In the genomic region with DNA sequence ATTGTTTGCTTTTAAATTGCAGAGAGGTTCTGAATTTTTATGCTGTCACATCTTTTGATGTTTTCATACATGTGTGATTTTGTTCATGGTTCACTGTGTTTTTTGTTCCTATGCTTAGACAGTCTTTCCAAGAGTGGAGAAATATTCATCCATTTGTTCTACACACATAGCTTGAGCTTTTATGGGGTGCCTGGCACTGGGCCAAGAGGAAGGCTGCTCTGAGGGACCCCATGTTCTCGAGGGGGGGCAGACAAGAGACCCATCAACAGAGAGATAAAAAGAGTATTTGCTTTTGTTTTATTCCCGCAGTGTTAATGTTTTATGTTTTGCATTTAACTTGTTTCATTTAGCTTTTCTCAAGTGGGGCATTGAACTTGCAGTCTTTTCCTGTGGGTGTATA, we compare ENCODE assay signal across 20 cellular contexts. TPM values are rescaled to one million over a fixed set of nuclear protein-coding genes. Genes with fewer than 3 reads are reported as not detected.
A peak's percentile ranks its signal among the peaks of the same experiment; 100 is the strongest.
DNase-seq lines count a peak whose midpoint lies in the region; ATAC-seq and TF ChIP-seq lines count a peak whose summit lies in the region.
"Had no signal": no experiment of that assay in that cellular context is flagged by ENCODE, and none has a peak within 500 bp of the region (broad histone marks: within the 10 kb centered on the region; RNA-seq: fewer than 3 reads in every experiment).

No MANE protein-coding gene starts in this region.

- H3K9ac ChIP-seq in BLaER1 treated with 17β-estradiol and CSF1 and Interleukin-3, amounts not matched to agents 10 nM and 100 nM, result peak overlapping the region in 2 of 11 experiments; percentile 6 to 31; a peak in 1 of 22 replicates

- DNase-seq in DMS153 (lab: John Stamatoyannopoulos, UW) (peak; percentile 2), left colon (no peak), osteocyte (ENCODE audit: extremely low spot score, unreplicated experiment) (no peak)
- no peak for DNase-seq in activated CD8-positive, alpha-beta T cell treated with anti-CD3 and anti-CD28 coated beads, Interleukin-2, amount 10 ng/mL, durations not matched to agents 7 days and 5 days
- DNase-seq in activated CD4-positive, alpha-beta memory T cell treated with anti-CD3 and anti-CD28 coated beads for 36 hours, result no peak
- DNase-seq: activated CD4-positive, alpha-beta T cell treated with anti-CD3 and anti-CD28 coated beads, Interleukin-2, amount 10 ng/mL, durations not matched to agents 7 days and 5 days; activated naive CD4-positive, alpha-beta T cell; Caco-2; effector memory CD8-positive, alpha-beta T cell; esophagus squamous epithelium; HCEC 1CT; kidney glomerular epithelial cell; mesenchymal stem cell; natural killer cell; posterior cingulate gyrus; Right ventricle myocardium superior; stomach; upper lobe of left lung had no signal

- peaks cover 0 to 22% (median 9%) of the 10 kb centered on the region in 11 experiments; a peak in 10 of 22 replicates for H3K9me3 ChIP-seq in BLaER1 treated with 17β-estradiol and CSF1 and Interleukin-3, amounts not matched to agents 10 nM and 100 nM (replicated peaks in 1 of 11)
- H3K9me3 ChIP-seq: Caco-2, esophagus squamous epithelium, stomach, upper lobe of left lung had no signal

- peaks cover 23 to 63% (median 57%) of the 10 kb centered on the region in 10 experiments for H3K4me1 ChIP-seq in BLaER1 treated with 17β-estradiol and CSF1 and Interleukin-3, amounts not matched to agents 10 nM and 100 nM
- H3K4me1 ChIP-seq: Caco-2 had no signal

- CTCF ChIA-PET in activated CD8-positive, alpha-beta T cell treated with anti-CD3 and anti-CD28 coated beads, Interleukin-2, amount 10 ng/mL, durations not matched to agents 7 days and 5 days (lab: Charles Lee), result no interaction called here
- CTCF ChIA-PET in activated CD4-positive, alpha-beta memory T cell treated with anti-CD3 and anti-CD28 coated beads for 36 hours (lab: Charles Lee), result interaction anchor here (1.1 kb wide), 1 partner anchor 106 kb away, joined by 3 read pairs; no protein-coding TSS in a partner anchor

- H3K36me3 Mint-ChIP-seq in activated CD8-positive, alpha-beta T cell treated with anti-CD3 and anti-CD28 coated beads, Interleukin-2, amount 10 ng/mL, durations not matched to agents 7 days and 5 days (ENCODE audit: low read depth), result peaks cover 73% of the 10 kb centered on the region
- H3K36me3 Mint-ChIP-seq in nephron (ENCODE audit: low read depth) (peaks cover 53% of the 10 kb centered on the region), osteocyte (ENCODE audit: unreplicated experiment) (peaks cover 36% of the 10 kb centered on the region)
- H3K36me3 Mint-ChIP-seq in activated CD4-positive, alpha-beta memory T cell treated with anti-CD3 and anti-CD28 coated beads for 36 hours, result peaks cover 38% of the 10 kb centered on the region
- H3K36me3 Mint-ChIP-seq: natural killer cell had no signal

- peaks cover 2% of the 10 kb centered on the region for H3K4me1 Mint-ChIP-seq in activated CD8-positive, alpha-beta T cell treated with anti-CD3 and anti-CD28 coated beads, Interleukin-2, amount 10 ng/mL, durations not matched to agents 7 days and 5 days (ENCODE audit: low read depth)
- H3K4me1 Mint-ChIP-seq in nephron (peaks cover 30% of the 10 kb centered on the region), osteocyte (ENCODE audit: unreplicated experiment) (no peaks in the 10 kb centered on the region)
- peaks cover 2% of the 10 kb centered on the region for H3K4me1 Mint-ChIP-seq in activated CD4-positive, alpha-beta memory T cell treated with anti-CD3 and anti-CD28 coated beads for 36 hours (ENCODE audit: low read depth)
- H3K4me1 Mint-ChIP-seq: activated CD4-positive, alpha-beta T cell treated with anti-CD3 and anti-CD28 coated beads, Interleukin-2, amount 10 ng/mL, durations not matched to agents 7 days and 5 days; natural killer cell had no signal

- no peak for ATAC-seq in activated CD8-positive, alpha-beta T cell treated with anti-CD3 and anti-CD28 coated beads, Interleukin-2, amount 10 ng/mL, durations not matched to agents 7 days and 5 days
- no peak for ATAC-seq in left colon
- ATAC-seq: effector memory CD8-positive, alpha-beta T cell; natural killer cell had no signal

- H3K27ac ChIP-seq in BLaER1 treated with 17β-estradiol and CSF1 and Interleukin-3, amounts not matched to agents 10 nM and 100 nM, result peak overlapping the region in 4 of 11 experiments; percentile 29 to 62 (median 52); a peak in 6 of 22 replicates
- H3K27ac ChIP-seq: esophagus squamous epithelium, stomach, upper lobe of left lung had no signal

- H3K27ac Mint-ChIP-seq in activated CD8-positive, alpha-beta T cell treated with anti-CD3 and anti-CD28 coated beads, Interleukin-2, amount 10 ng/mL, durations not matched to agents 7 days and 5 days, result peak overlapping the region; percentile 12
- H3K27ac Mint-ChIP-seq in nephron (peak overlapping the region; percentile 2 to 80 (median 13)), osteocyte (ENCODE audit: unreplicated experiment) (no peak overlapping the region)
- no peak overlapping the region for H3K27ac Mint-ChIP-seq in activated CD4-positive, alpha-beta memory T cell treated with anti-CD3 and anti-CD28 coated beads for 36 hours
- H3K27ac Mint-ChIP-seq: natural killer cell had no signal

- POLR2A ChIA-PET in activated CD8-positive, alpha-beta T cell treated with anti-CD3 and anti-CD28 coated beads, Interleukin-2, amount 10 ng/mL, durations not matched to agents 7 days and 5 days (lab: Charles Lee), result interaction anchor here (1.0 kb wide), 1 partner anchor 58 kb away, joined by 3 read pairs; a partner anchor contains a TSS
- POLR2A ChIA-PET in activated CD4-positive, alpha-beta memory T cell treated with anti-CD3 and anti-CD28 coated beads for 36 hours (lab: Charles Lee), result no interaction called here

- intact Hi-C loops in activated CD4-positive, alpha-beta memory T cell treated with anti-CD3 and anti-CD28 coated beads for 36 hours (cut with micrococcal nuclease), result no loop called here
- intact Hi-C loops in left colon (cut with DNase I, micrococcal nuclease), result no loop called here

- no peak overlapping the region for H3K4me3 Mint-ChIP-seq in activated CD8-positive, alpha-beta T cell treated with anti-CD3 and anti-CD28 coated beads, Interleukin-2, amount 10 ng/mL, durations not matched to agents 7 days and 5 days
- H3K4me3 Mint-ChIP-seq in nephron, result no peak overlapping the region
- H3K4me3 Mint-ChIP-seq in activated CD4-positive, alpha-beta memory T cell treated with anti-CD3 and anti-CD28 coated beads for 36 hours, result no peak overlapping the region
- no peak overlapping the region for H3K4me3 Mint-ChIP-seq in osteocyte (ENCODE audit: unreplicated experiment)
- H3K4me3 Mint-ChIP-seq: activated CD4-positive, alpha-beta T cell treated with anti-CD3 and anti-CD28 coated beads, Interleukin-2, amount 10 ng/mL, durations not matched to agents 7 days and 5 days; effector memory CD8-positive, alpha-beta T cell; natural killer cell had no signal

- no peak overlapping the region for H3K4me3 ChIP-seq in BLaER1 treated with 17β-estradiol and CSF1 and Interleukin-3, amounts not matched to agents 10 nM and 100 nM
- H3K4me3 ChIP-seq: esophagus squamous epithelium, stomach, upper lobe of left lung had no signal

- H3K36me3 ChIP-seq in BLaER1 treated with 17β-estradiol and CSF1 and Interleukin-3, amounts not matched to agents 10 nM and 100 nM, result peaks cover 47 to 84% (median 63%) of the 10 kb centered on the region in 11 experiments

- H4K20me1 ChIP-seq in BLaER1 treated with 17β-estradiol and CSF1 and Interleukin-3, amounts not matched to agents 10 nM and 100 nM, result peaks cover 9 to 48% (median 37%) of the 10 kb centered on the region in 11 experiments; a peak in 18 of 22 replicates

- H3K27me3 ChIP-seq in BLaER1 treated with 17β-estradiol and CSF1 and Interleukin-3, amounts not matched to agents 10 nM and 100 nM, result no peaks in the 10 kb centered on the region
- H3K27me3 ChIP-seq: esophagus squamous epithelium, stomach, upper lobe of left lung had no signal

- no peaks in the 10 kb centered on the region for H3K9me3 Mint-ChIP-seq in activated CD8-positive, alpha-beta T cell treated with anti-CD3 and anti-CD28 coated beads, Interleukin-2, amount 10 ng/mL, durations not matched to agents 7 days and 5 days (ENCODE audit: insufficient read depth)
- H3K9me3 Mint-ChIP-seq in nephron, result no peaks in the 10 kb centered on the region
- no peaks in the 10 kb centered on the region for H3K9me3 Mint-ChIP-seq in activated CD4-positive, alpha-beta memory T cell treated with anti-CD3 and anti-CD28 coated beads for 36 hours
- no peaks in the 10 kb centered on the region for H3K9me3 Mint-ChIP-seq in osteocyte (ENCODE audit: unreplicated experiment)
- H3K9me3 Mint-ChIP-seq: activated CD4-positive, alpha-beta T cell treated with anti-CD3 and anti-CD28 coated beads, Interleukin-2, amount 10 ng/mL, durations not matched to agents 7 days and 5 days; effector memory CD8-positive, alpha-beta T cell; natural killer cell had no signal

- TF ChIP-seq CTCF in nephron (IDR thresholded peaks at IDR 0.05; ENCODE audit: unreplicated experiment in 3 of 3) (no peak), osteocyte (IDR thresholded peaks at IDR 0.05) (no peak)

- peak overlapping the region in 8 of 11 experiments; percentile 62 to 93 (median 80); a peak in 17 of 22 replicates for H3K4me2 ChIP-seq in BLaER1 treated with 17β-estradiol and CSF1 and Interleukin-3, amounts not matched to agents 10 nM and 100 nM

- no peaks in the 10 kb centered on the region for H3K27me3 Mint-ChIP-seq in activated CD8-positive, alpha-beta T cell treated with anti-CD3 and anti-CD28 coated beads, Interleukin-2, amount 10 ng/mL, durations not matched to agents 7 days and 5 days (ENCODE audit: low read depth)
- no peaks in the 10 kb centered on the region for H3K27me3 Mint-ChIP-seq in nephron (ENCODE audit: low read depth)
- no peaks in the 10 kb centered on the region for H3K27me3 Mint-ChIP-seq in activated CD4-positive, alpha-beta memory T cell treated with anti-CD3 and anti-CD28 coated beads for 36 hours
- H3K27me3 Mint-ChIP-seq in osteocyte (ENCODE audit: unreplicated experiment), result no peaks in the 10 kb centered on the region
- H3K27me3 Mint-ChIP-seq: activated CD4-positive, alpha-beta T cell treated with anti-CD3 and anti-CD28 coated beads, Interleukin-2, amount 10 ng/mL, durations not matched to agents 7 days and 5 days; effector memory CD8-positive, alpha-beta T cell had no signal

RNA-seq across cellular contexts. Expression of a gene that starts 57.6 kb away (rescaled TPM):
- 100 to 1,000 TPM; 147 to 159 TPM for total RNA-seq in activated CD8-positive, alpha-beta T cell treated with anti-CD3 and anti-CD28 coated beads, Interleukin-2, amount 10 ng/mL, durations not matched to agents 7 days and 5 days
- 10 to 100 TPM; 76.6 to 79.9 TPM for total RNA-seq in activated CD4-positive, alpha-beta memory T cell treated with anti-CD3 and anti-CD28 coated beads for 36 hours
- 10 to 100 TPM; 63.0 to 81.6 TPM for total RNA-seq in left colon
- total RNA-seq in osteocyte, result 53.4 and 55.6 TPM in 2 replicates

Comparison
In these comparisons a context has a peak if more than half of its experiments do, and no peak if none do; other contexts are left out.
1. H3K27ac Mint-ChIP-seq: peak in activated CD8-positive, alpha-beta T cell treated with anti-CD3 and anti-CD28 coated beads, Interleukin-2, amount 10 ng/mL, durations not matched to agents 7 days and 5 days (single experiment) and nephron (3 of 3); none in activated CD4-positive, alpha-beta memory T cell treated with anti-CD3 and anti-CD28 coated beads for 36 hours (single experiment) and osteocyte (single experiment).